1 cellular context compared by ENCODE assay signal in the genomic region with DNA sequence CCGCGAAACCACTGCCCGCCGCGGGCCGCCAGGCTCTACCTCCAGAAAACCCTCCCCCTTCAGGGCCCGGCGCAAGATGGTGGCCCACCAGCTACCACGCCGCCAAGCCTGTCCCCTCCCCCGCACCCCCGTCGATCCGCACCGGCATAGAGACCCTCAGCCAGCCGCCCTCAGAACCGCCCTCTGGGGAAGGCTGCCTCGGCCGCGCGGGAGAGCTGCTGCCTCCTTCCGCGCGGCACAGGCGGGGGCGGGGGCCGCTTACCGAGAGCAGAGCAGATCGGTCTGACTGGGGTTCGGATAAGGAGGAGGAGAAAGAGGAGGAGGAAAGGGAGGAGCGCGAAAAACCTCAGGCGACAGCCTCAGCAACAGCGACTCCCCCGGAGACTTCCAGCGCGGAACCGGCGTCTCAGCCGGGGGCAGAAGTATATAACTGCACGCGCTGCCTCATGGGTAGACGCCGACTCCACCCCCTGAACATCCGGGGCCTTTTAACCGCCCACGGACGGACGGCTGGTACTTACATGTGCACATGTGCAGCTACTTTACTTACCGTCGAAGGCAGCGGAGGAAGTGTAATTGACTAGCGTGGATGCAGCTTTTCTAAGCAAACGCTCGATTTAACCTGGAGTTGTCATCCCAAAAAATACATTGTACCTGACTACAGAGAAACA.
TF ChIP-seq lines count a peak whose summit lies in the region.

TSS of gene ZNF280C (minus strand) at position 400 of the 671 bp plus-strand sequence. CDS start 8,450 bp downstream, outside the sequence.

TF ChIP-seq in H1, 55 proteins besides CTCF, POLR2A, EP300 and RAD21 (continued from another document):
- TF ChIP-seq NRF1 (IDR thresholded peaks at IDR 0.05; ENCODE audit: low read depth, low read length) (no peak), SAP30 (IDR thresholded peaks at IDR 0.05; ENCODE audit: insufficient read depth, insufficient replicate concordance, low read length) (no peak), RNF2 (IDR thresholded peaks at IDR 0.05; ENCODE audit: borderline replicate concordance, low read depth, low read length, missing control alignments, poor library complexity, severe bottlenecking) (no peak), SUZ12 (IDR thresholded peaks at IDR 0.05; ENCODE audit: low read length) (no peak), CHD1 (IDR thresholded peaks at IDR 0.05; ENCODE audit: low read depth, low read length) (no peak)
